In the genomic region with DNA sequence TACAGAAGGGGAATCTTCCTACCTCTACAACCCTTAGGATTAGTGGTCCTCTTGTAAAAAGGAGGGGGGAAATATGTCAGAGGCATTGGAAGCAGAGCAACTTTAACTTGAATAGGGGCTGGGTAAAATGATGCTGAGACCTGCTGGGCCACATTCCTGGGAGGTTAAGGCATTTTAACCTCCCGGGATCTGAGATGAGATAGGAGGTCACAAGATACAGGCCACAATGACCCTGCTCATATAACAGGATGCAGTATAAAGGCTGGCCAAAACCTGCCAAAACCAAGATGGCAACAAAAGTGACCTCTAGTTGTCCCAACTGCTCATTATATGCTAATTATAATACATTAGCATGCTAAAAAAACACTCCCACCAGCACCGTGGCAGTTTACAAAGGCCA, we compare ENCODE assay signal across 1 cellular context.
TF ChIP-seq lines count a peak whose summit lies in the region.

No MANE protein-coding gene starts in this region.

TF ChIP-seq in GM23338, 12 proteins besides CTCF, POLR2A, EP300 and RAD21 (continued from another document):
- TF ChIP-seq, protein P1, sequence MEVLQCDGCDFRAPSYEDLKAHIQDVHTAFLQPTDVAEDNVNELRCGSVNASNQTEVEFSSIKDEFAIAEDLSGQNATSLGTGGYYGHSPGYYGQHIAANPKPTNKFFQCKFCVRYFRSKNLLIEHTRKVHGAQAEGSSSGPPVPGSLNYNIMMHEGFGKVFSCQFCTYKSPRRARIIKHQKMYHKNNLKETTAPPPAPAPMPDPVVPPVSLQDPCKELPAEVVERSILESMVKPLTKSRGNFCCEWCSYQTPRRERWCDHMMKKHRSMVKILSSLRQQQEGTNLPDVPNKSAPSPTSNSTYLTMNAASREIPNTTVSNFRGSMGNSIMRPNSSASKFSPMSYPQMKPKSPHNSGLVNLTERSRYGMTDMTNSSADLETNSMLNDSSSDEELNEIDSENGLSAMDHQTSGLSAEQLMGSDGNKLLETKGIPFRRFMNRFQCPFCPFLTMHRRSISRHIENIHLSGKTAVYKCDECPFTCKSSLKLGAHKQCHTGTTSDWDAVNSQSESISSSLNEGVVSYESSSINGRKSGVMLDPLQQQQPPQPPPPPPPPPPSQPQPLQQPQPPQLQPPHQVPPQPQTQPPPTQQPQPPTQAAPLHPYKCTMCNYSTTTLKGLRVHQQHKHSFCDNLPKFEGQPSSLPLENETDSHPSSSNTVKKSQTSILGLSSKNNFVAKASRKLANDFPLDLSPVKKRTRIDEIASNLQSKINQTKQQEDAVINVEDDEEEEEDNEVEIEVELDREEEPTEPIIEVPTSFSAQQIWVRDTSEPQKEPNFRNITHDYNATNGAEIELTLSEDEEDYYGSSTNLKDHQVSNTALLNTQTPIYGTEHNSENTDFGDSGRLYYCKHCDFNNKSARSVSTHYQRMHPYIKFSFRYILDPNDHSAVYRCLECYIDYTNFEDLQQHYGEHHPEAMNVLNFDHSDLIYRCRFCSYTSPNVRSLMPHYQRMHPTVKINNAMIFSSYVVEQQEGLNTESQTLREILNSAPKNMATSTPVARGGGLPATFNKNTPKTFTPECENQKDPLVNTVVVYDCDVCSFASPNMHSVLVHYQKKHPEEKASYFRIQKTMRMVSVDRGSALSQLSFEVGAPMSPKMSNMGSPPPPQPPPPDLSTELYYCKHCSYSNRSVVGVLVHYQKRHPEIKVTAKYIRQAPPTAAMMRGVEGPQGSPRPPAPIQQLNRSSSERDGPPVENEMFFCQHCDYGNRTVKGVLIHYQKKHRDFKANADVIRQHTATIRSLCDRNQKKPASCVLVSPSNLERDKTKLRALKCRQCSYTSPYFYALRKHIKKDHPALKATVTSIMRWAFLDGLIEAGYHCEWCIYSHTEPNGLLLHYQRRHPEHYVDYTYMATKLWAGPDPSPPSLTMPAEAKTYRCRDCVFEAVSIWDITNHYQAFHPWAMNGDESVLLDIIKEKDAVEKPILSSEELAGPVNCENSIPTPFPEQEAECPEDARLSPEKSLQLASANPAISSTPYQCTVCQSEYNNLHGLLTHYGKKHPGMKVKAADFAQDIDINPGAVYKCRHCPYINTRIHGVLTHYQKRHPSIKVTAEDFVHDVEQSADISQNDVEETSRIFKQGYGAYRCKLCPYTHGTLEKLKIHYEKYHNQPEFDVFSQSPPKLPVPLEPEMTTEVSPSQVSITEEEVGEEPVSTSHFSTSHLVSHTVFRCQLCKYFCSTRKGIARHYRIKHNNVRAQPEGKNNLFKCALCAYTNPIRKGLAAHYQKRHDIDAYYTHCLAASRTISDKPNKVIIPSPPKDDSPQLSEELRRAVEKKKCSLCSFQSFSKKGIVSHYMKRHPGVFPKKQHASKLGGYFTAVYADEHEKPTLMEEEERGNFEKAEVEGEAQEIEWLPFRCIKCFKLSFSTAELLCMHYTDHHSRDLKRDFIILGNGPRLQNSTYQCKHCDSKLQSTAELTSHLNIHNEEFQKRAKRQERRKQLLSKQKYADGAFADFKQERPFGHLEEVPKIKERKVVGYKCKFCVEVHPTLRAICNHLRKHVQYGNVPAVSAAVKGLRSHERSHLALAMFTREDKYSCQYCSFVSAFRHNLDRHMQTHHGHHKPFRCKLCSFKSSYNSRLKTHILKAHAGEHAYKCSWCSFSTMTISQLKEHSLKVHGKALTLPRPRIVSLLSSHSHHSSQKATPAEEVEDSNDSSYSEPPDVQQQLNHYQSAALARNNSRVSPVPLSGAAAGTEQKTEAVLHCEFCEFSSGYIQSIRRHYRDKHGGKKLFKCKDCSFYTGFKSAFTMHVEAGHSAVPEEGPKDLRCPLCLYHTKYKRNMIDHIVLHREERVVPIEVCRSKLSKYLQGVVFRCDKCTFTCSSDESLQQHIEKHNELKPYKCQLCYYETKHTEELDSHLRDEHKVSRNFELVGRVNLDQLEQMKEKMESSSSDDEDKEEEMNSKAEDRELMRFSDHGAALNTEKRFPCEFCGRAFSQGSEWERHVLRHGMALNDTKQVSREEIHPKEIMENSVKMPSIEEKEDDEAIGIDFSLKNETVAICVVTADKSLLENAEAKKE (CRISPR knock-in tag; IDR thresholded peaks at IDR 0.05) = no peak
TF ChIP-seq in GM23338: peak in this region for 0.
